23 cellular contexts compared by ENCODE assay signal in genomic region chr1:174397261-174397660, GRCh38. TPM values are rescaled to one million over a fixed set of nuclear protein-coding genes. Genes with fewer than 3 reads are reported as not detected.
DNase-seq lines count a peak whose midpoint lies in the region; ATAC-seq, FAIRE-seq and TF ChIP-seq lines count a peak whose summit lies in the region.
"Had no signal": no experiment of that assay in that cellular context is flagged by ENCODE, and none has a peak within 500 bp of the region (broad histone marks: within the 10 kb centered on the region; RNA-seq: fewer than 3 reads in every experiment).

No MANE protein-coding gene starts in this region.

- H3K4me3 Mint-ChIP-seq in activated CD8-positive, alpha-beta memory T cell treated with anti-CD3 and anti-CD28 coated beads, Interleukin-2, amount 10 ng/mL, durations not matched to agents 7 days and 5 days: no peak overlapping the region
- H3K4me3 Mint-ChIP-seq in activated T-helper 17 cell treated with anti-CD3 and anti-CD28 coated beads, Interleukin-2, amount 50 U/mL, for 72 hours: no peak overlapping the region
- H3K4me3 Mint-ChIP-seq in stimulated activated naive CD8-positive, alpha-beta T cell treated with anti-CD3 and anti-CD28 coated beads, Interleukin-15, amount 100 ng/mL, for 72 hours: no peak overlapping the region

- peaks cover 20% of the 10 kb centered on the region for H3K4me1 Mint-ChIP-seq in activated CD8-positive, alpha-beta memory T cell treated with anti-CD3 and anti-CD28 coated beads, Interleukin-2, amount 10 ng/mL, durations not matched to agents 7 days and 5 days
- H3K4me1 Mint-ChIP-seq in activated T-helper 17 cell treated with anti-CD3 and anti-CD28 coated beads, Interleukin-2, amount 50 U/mL, for 72 hours: no peaks in the 10 kb centered on the region
- H3K4me1 Mint-ChIP-seq in stimulated activated naive CD8-positive, alpha-beta T cell treated with anti-CD3 and anti-CD28 coated beads, Interleukin-15, amount 100 ng/mL, for 72 hours: peaks cover 10% of the 10 kb centered on the region

- peak; percentile 20 for ATAC-seq in activated CD8-positive, alpha-beta memory T cell treated with anti-CD3 and anti-CD28 coated beads, Interleukin-2, amount 10 ng/mL, durations not matched to agents 7 days and 5 days
- peak; percentile 34 for ATAC-seq in activated T-helper 17 cell treated with anti-CD3 and anti-CD28 coated beads, Interleukin-2, amount 50 U/mL, for 72 hours (replicated peaks)
- peak; percentile 45 for ATAC-seq in stimulated activated naive CD8-positive, alpha-beta T cell treated with anti-CD3 and anti-CD28 coated beads, Interleukin-15, amount 100 ng/mL, for 72 hours
- ATAC-seq: activated CD4-positive, CD25-positive, alpha-beta regulatory T cell treated with anti-CD3 and anti-CD28 coated beads, Interleukin-2, amount 50 U/mL, for 24 hours had no signal

- no peak overlapping the region for H3K27ac Mint-ChIP-seq in activated CD8-positive, alpha-beta memory T cell treated with anti-CD3 and anti-CD28 coated beads, Interleukin-2, amount 10 ng/mL, durations not matched to agents 7 days and 5 days
- H3K27ac Mint-ChIP-seq in activated T-helper 17 cell treated with anti-CD3 and anti-CD28 coated beads, Interleukin-2, amount 50 U/mL, for 72 hours: no peak overlapping the region
- H3K27ac Mint-ChIP-seq in stimulated activated naive CD8-positive, alpha-beta T cell treated with anti-CD3 and anti-CD28 coated beads, Interleukin-15, amount 100 ng/mL, for 72 hours: no peak overlapping the region
- H3K27ac Mint-ChIP-seq: activated T-helper 2 cell treated with anti-CD3 and anti-CD28 coated beads, Interferon-gamma antibody, Interleukin-2, Interleukin-4, amounts not matched to agents 10 μg/mL and 5 μg/mL and 100 μg/mL, durations not matched to agents 14 hours and 24 hours and 36 hours had no signal

- no peaks in the 10 kb centered on the region for H3K9me3 Mint-ChIP-seq in activated CD8-positive, alpha-beta memory T cell treated with anti-CD3 and anti-CD28 coated beads, Interleukin-2, amount 10 ng/mL, durations not matched to agents 7 days and 5 days (ENCODE audit: low read depth)
- peaks cover 6% of the 10 kb centered on the region for H3K9me3 Mint-ChIP-seq in activated T-helper 17 cell treated with anti-CD3 and anti-CD28 coated beads, Interleukin-2, amount 50 U/mL, for 72 hours
- peaks cover 5 to 15% of the 10 kb centered on the region in 2 donors for H3K9me3 Mint-ChIP-seq in stimulated activated naive CD8-positive, alpha-beta T cell treated with anti-CD3 and anti-CD28 coated beads, Interleukin-15, amount 100 ng/mL, for 72 hours
- H3K9me3 Mint-ChIP-seq: activated T-helper 2 cell treated with anti-CD3 and anti-CD28 coated beads, Interferon-gamma antibody, Interleukin-2, Interleukin-4, amounts not matched to agents 10 μg/mL and 5 μg/mL and 100 μg/mL, durations not matched to agents 14 hours and 24 hours and 36 hours had no signal

- peaks cover 36% of the 10 kb centered on the region for H3K36me3 Mint-ChIP-seq in activated CD8-positive, alpha-beta memory T cell treated with anti-CD3 and anti-CD28 coated beads, Interleukin-2, amount 10 ng/mL, durations not matched to agents 7 days and 5 days
- peaks cover 54% of the 10 kb centered on the region for H3K36me3 Mint-ChIP-seq in activated T-helper 17 cell treated with anti-CD3 and anti-CD28 coated beads, Interleukin-2, amount 50 U/mL, for 72 hours (ENCODE audit: low read depth)

- TF ChIP-seq CTCF in kidney (IDR thresholded peaks at IDR 0.05; ENCODE audit: borderline replicate concordance, extremely low read depth, insufficient read depth): no peak

- H3K36me3 ChIP-seq in kidney (ENCODE audit: control insufficient read depth in 1 of 2, insufficient read depth in 2 of 2, low read length in 2 of 2): peaks cover 0 to 4% of the 10 kb centered on the region in 2 donors
- H3K36me3 ChIP-seq: cardiac muscle cell had no signal

- peaks cover 0 to 4% of the 10 kb centered on the region in 2 donors for H3K9me3 ChIP-seq in kidney (ENCODE audit: control insufficient read depth in 1 of 2, low read length in 2 of 2)
- H3K9me3 ChIP-seq: transverse colon had no signal

- no peak overlapping the region for H3K9ac ChIP-seq in kidney (ENCODE audit: low read length in 2 of 2)

- intact Hi-C loops in kidney (cut with DNase I): no loop called here

- no peaks in the 10 kb centered on the region for H3K4me1 ChIP-seq in kidney (ENCODE audit: control insufficient read depth in 1 of 2, insufficient read depth in 1 of 2, low read depth in 1 of 2, low read length in 2 of 2)
- H3K4me1 ChIP-seq: stomach, transverse colon had no signal

- H3K27ac ChIP-seq in kidney (ENCODE audit: low read depth in 2 of 2, low read length in 2 of 2): no peak overlapping the region
- H3K27ac ChIP-seq: 22Rv1, cardiac muscle cell, epithelial cell of prostate, stomach, transverse colon had no signal

- no peak overlapping the region for H3K4me3 ChIP-seq in kidney (ENCODE audit: low read length in 2 of 2)
- H3K4me3 ChIP-seq: cardiac muscle cell, stomach, transverse colon had no signal

- no peaks in the 10 kb centered on the region for H3K27me3 Mint-ChIP-seq in activated CD8-positive, alpha-beta memory T cell treated with anti-CD3 and anti-CD28 coated beads, Interleukin-2, amount 10 ng/mL, durations not matched to agents 7 days and 5 days
- H3K27me3 Mint-ChIP-seq in activated T-helper 17 cell treated with anti-CD3 and anti-CD28 coated beads, Interleukin-2, amount 50 U/mL, for 72 hours: no peaks in the 10 kb centered on the region
- no peaks in the 10 kb centered on the region for H3K27me3 Mint-ChIP-seq in stimulated activated naive CD8-positive, alpha-beta T cell treated with anti-CD3 and anti-CD28 coated beads, Interleukin-15, amount 100 ng/mL, for 72 hours

- no peak for FAIRE-seq in kidney (lab: Jason Lieb, UNC)
- no peak for FAIRE-seq in HTR-8/SVneo (lab: Jason Lieb, UNC)
- FAIRE-seq: frontal cortex had no signal

- CTCF ChIA-PET in activated CD8-positive, alpha-beta memory T cell treated with anti-CD3 and anti-CD28 coated beads, Interleukin-2, amount 10 ng/mL, durations not matched to agents 7 days and 5 days (lab: Charles Lee): no interaction called here

- DNase-seq in activated CD8-positive, alpha-beta memory T cell treated with anti-CD3 and anti-CD28 coated beads, Interleukin-2, amount 10 ng/mL, durations not matched to agents 7 days and 5 days: peak; percentile 49
- no peak for DNase-seq in activated CD8-positive, alpha-beta memory T cell treated with anti-CD3 and anti-CD28 coated beads, Interleukin-2, amount 50 U/mL, for 4 hours
- DNase-seq in islet precursor cell: peak; percentile 54
- DNase-seq in stimulated activated naive CD8-positive, alpha-beta T cell treated with anti-CD3 and anti-CD28 coated beads, Interleukin-15, amount 100 ng/mL, for 72 hours: no peak
- no peak for DNase-seq in kidney
- DNase-seq in HTR-8/SVneo (ENCODE audit: insufficient read length, low spot score): no peak
- no peak for DNase-seq in NCI-H2196 (lab: John Stamatoyannopoulos, UW; ENCODE audit: unreplicated experiment)
- DNase-seq: activated CD8-positive, alpha-beta memory T cell treated with anti-CD3 and anti-CD28 coated beads for 24 hours; AML-193; COR-L47; DMS79 treated with DMSO at 0.1 percent for 48 hours; NCI-H1417; NCI-H524; stomach; transverse colon had no signal

RNA-seq across cellular contexts. Expression of gene GPR52, which starts 50.5 kb away (rescaled TPM):
- 1 to 10 TPM; 2.2 to 4.3 TPM for total RNA-seq in activated CD8-positive, alpha-beta memory T cell treated with anti-CD3 and anti-CD28 coated beads, Interleukin-2, amount 10 ng/mL, durations not matched to agents 7 days and 5 days
- total RNA-seq in activated T-helper 17 cell treated with anti-CD3 and anti-CD28 coated beads, Interleukin-2, amount 50 U/mL, for 72 hours: 1 to 10 TPM; 3.3 to 5.1 TPM
- 2.7 TPM for total RNA-seq in kidney
- polyA plus RNA-seq in kidney (ENCODE audit: insufficient read depth, low read depth, low replicate concordance): not detected
- polyA plus RNA-seq: cardiac muscle cell, neural cell, stomach had no signal

Comparison
In these comparisons a context has a peak if more than half of its experiments do, and no peak if none do; other contexts are left out.
1. DNase-seq: peak in activated CD8-positive, alpha-beta memory T cell treated with anti-CD3 and anti-CD28 coated beads, Interleukin-2, amount 10 ng/mL, durations not matched to agents 7 days and 5 days (single experiment) and islet precursor cell (single experiment); none in activated CD8-positive, alpha-beta memory T cell treated with anti-CD3 and anti-CD28 coated beads, Interleukin-2, amount 50 U/mL, for 4 hours (single experiment), stimulated activated naive CD8-positive, alpha-beta T cell treated with anti-CD3 and anti-CD28 coated beads, Interleukin-15, amount 100 ng/mL, for 72 hours (0 of 2), kidney (single experiment), HTR-8/SVneo (single experiment) and NCI-H2196 (single experiment).
2. Peak in every context shown above with its lines, with median percentiles within 50 percentile points of each other: ATAC-seq.